Comparison of ENCODE assay signal across 1 cellular context in the genomic region with DNA sequence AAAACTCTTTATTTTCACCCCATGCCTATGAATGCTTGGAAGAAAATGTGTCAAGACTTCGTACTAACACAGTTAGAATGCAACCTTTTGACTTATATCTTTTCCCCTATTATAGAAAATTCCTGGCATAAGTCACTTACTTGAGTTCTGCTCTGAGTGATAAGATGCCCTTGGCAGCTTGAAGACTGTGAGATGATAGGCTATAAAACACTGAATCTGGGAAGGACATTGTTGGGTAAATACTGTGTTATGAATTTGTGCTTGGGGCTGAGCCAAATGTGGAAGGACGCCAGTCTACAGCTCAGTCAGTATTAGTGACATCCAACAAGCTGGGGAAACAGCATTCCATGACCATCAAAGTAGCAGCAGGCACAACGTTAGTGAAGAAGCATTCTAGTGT.
A peak's percentile ranks its signal among the peaks of the same experiment; 100 is the strongest.
TF ChIP-seq lines count a peak whose summit lies in the region.

No MANE protein-coding gene starts in this region.

TF ChIP-seq in neural cell, 6 proteins besides CTCF, POLR2A, EP300 and RAD21 (continued from another document):
- TF ChIP-seq, protein P1, sequence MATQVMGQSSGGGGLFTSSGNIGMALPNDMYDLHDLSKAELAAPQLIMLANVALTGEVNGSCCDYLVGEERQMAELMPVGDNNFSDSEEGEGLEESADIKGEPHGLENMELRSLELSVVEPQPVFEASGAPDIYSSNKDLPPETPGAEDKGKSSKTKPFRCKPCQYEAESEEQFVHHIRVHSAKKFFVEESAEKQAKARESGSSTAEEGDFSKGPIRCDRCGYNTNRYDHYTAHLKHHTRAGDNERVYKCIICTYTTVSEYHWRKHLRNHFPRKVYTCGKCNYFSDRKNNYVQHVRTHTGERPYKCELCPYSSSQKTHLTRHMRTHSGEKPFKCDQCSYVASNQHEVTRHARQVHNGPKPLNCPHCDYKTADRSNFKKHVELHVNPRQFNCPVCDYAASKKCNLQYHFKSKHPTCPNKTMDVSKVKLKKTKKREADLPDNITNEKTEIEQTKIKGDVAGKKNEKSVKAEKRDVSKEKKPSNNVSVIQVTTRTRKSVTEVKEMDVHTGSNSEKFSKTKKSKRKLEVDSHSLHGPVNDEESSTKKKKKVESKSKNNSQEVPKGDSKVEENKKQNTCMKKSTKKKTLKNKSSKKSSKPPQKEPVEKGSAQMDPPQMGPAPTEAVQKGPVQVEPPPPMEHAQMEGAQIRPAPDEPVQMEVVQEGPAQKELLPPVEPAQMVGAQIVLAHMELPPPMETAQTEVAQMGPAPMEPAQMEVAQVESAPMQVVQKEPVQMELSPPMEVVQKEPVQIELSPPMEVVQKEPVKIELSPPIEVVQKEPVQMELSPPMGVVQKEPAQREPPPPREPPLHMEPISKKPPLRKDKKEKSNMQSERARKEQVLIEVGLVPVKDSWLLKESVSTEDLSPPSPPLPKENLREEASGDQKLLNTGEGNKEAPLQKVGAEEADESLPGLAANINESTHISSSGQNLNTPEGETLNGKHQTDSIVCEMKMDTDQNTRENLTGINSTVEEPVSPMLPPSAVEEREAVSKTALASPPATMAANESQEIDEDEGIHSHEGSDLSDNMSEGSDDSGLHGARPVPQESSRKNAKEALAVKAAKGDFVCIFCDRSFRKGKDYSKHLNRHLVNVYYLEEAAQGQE (IDR thresholded peaks at IDR 0.05; ENCODE audit: borderline replicate concordance), result peak; percentile 42
